Comparison of ENCODE assay signal across 11 cellular contexts in genomic region chr11:65718531-65718930, GRCh38. TPM values are rescaled to one million over a fixed set of nuclear protein-coding genes. Genes with fewer than 3 reads are reported as not detected.
A peak's percentile ranks its signal among the peaks of the same experiment; 100 is the strongest.
DNase-seq lines count a peak whose midpoint lies in the region; ATAC-seq, FAIRE-seq and TF ChIP-seq lines count a peak whose summit lies in the region.
"Had no signal": no experiment of that assay in that cellular context is flagged by ENCODE, and none has a peak within 500 bp of the region (broad histone marks: within the 10 kb centered on the region; RNA-seq: fewer than 3 reads in every experiment).

No MANE protein-coding gene starts in this region.

- BruUV-seq in Caco-2 (replicated peaks; lab: Mats Ljungman, UMichigan): no TSS peak
- BruUV-seq in GM12878 (replicated peaks; lab: Mats Ljungman, UMichigan): no TSS peak

- H3K27ac ChIP-seq in GM12878 (ENCODE audit: control insufficient read depth, insufficient read depth) (no peak overlapping the region), neural cell (ENCODE audit: low read length) (no peak overlapping the region)

- FAIRE-seq in GM12878 (lab: Jason Lieb, UNC): no peak
- FAIRE-seq: GM18507 had no signal

- no peaks in the 10 kb centered on the region for H3K9me3 Mint-ChIP-seq in Caco-2 (ENCODE audit: unreplicated experiment)

- no peak for DNase-seq in Caco-2
- no peak for DNase-seq in GM12878 (ENCODE audit: low read depth, low spot score)
- no peak for DNase-seq in hepatic stellate cell (ENCODE audit: low spot score)
- DNase-seq in left ventricle myocardium superior: no peak
- DNase-seq: cortex of kidney, NCI-H446 treated with DMSO at 0.1 percent for 48 hours, SW 1271 had no signal

- H3K9me2 ChIP-seq in Loucy (replicated peaks; ENCODE audit: low read depth, low read length) (no peaks in the 10 kb centered on the region), neural cell (ENCODE audit: insufficient read depth, low read length) (no peaks in the 10 kb centered on the region)

- peaks cover 12% of the 10 kb centered on the region for H3K36me3 ChIP-seq in Caco-2 (ENCODE audit: control insufficient read depth, insufficient read depth, low read length)
- H3K36me3 ChIP-seq in Loucy (ENCODE audit: insufficient read depth, low read length): peaks cover 48% of the 10 kb centered on the region; the same call in 1 of the 2 replicates
- peaks cover 28 to 34% of the 10 kb centered on the region in 2 experiments; a peak in 3 of 4 replicates for H3K36me3 ChIP-seq in GM12878 (ENCODE audit: control insufficient read depth in 2 of 2, insufficient read depth in 2 of 2, low read length in 1 of 2)
- H3K36me3 ChIP-seq in neural cell (ENCODE audit: insufficient read depth, low read length): peaks cover 18% of the 10 kb centered on the region

- 100% methylated on average over 4 of the region's 4 CpGs for WGBS in GM12878 (ENCODE audit: insufficient coverage, insufficient replicate concordance, low lambda C conversion rate, missing lambda C conversion rate)

- ATAC-seq in GM12878: no peak
- no peak for ATAC-seq in GM21619 (IDR thresholded peaks at IDR 0.05; ENCODE audit: unreplicated experiment)
- ATAC-seq in left ventricle myocardium superior: no peak

- peak overlapping the region; percentile 81 for H3K9ac ChIP-seq in Loucy (ENCODE audit: low read depth, low read length, poor library complexity, severe bottlenecking)
- H3K9ac ChIP-seq in GM12878 (ENCODE audit: control insufficient read depth, insufficient read depth, low read length): no peak overlapping the region
- no peak overlapping the region for H3K9ac ChIP-seq in neural cell (ENCODE audit: low read length)

- TF ChIP-seq POLR2A in GM12878 (IDR thresholded peaks at IDR 0.05; ENCODE audit: low read depth, low read length): no peak

- no peak for TF ChIP-seq CTCF in Caco-2 (IDR thresholded peaks at IDR 0.05; ENCODE audit: insufficient read depth in 1 of 2, low read depth in 1 of 2, low read length in 1 of 2, severe bottlenecking in 1 of 2, unreplicated experiment in 1 of 2)
- TF ChIP-seq CTCF in Loucy (conservative IDR thresholded peaks at IDR 0.05; ENCODE audit: low read length): no peak
- no peak for TF ChIP-seq CTCF in GM12878 (IDR thresholded peaks at IDR 0.05 in 2 of 3, conservative IDR thresholded peaks at IDR 0.05 in 1 of 3; ENCODE audit: control insufficient read depth in 2 of 3, extremely low read depth in 1 of 3, insufficient read depth in 1 of 3, low read depth in 3 of 3, low read length in 3 of 3)
- no peak for TF ChIP-seq CTCF in neural cell (IDR thresholded peaks at IDR 0.05; ENCODE audit: poor library complexity, severe bottlenecking)

- peaks cover 10% of the 10 kb centered on the region for H3K4me1 Mint-ChIP-seq in Caco-2 (ENCODE audit: low read depth, unreplicated experiment)

- TF ChIP-seq RAD21 in GM12878 (IDR thresholded peaks at IDR 0.05; ENCODE audit: insufficient read depth, low read depth, low read length) (no peak), neural cell (conservative IDR thresholded peaks at IDR 0.05) (no peak)

- TF ChIP-seq EP300 in GM12878 (IDR thresholded peaks at IDR 0.05; ENCODE audit: borderline replicate concordance in 1 of 2, control insufficient read depth in 1 of 2, low read depth in 2 of 2, low read length in 2 of 2): no peak
- TF ChIP-seq EP300 in neural cell (conservative IDR thresholded peaks at IDR 0.05; ENCODE audit: poor library complexity, severe bottlenecking): no peak

- no peak overlapping the region for H3K27ac Mint-ChIP-seq in Caco-2 (ENCODE audit: unreplicated experiment)

- peak overlapping the region; percentile 90 for H3K4me2 ChIP-seq in Loucy (ENCODE audit: low read depth, low read length, poor library complexity, severe bottlenecking)
- peak overlapping the region; percentile 75 for H3K4me2 ChIP-seq in GM12878 (ENCODE audit: control insufficient read depth, insufficient read depth)
- H3K4me2 ChIP-seq in neural cell (ENCODE audit: low read length): no peak overlapping the region

- peaks cover 28% of the 10 kb centered on the region for H4K20me1 ChIP-seq in Loucy (ENCODE audit: insufficient read depth, low read length, poor library complexity, severe bottlenecking)
- no peaks in the 10 kb centered on the region; the same call in 1 of the 2 replicates for H4K20me1 ChIP-seq in GM12878 (ENCODE audit: control insufficient read depth, insufficient read depth)
- no peaks in the 10 kb centered on the region for H4K20me1 ChIP-seq in neural cell (ENCODE audit: insufficient read depth)

- SMC1A ChIA-PET in GM12878 (lab: Charles Lee; ENCODE audit: uncharacterized antibody, unreplicated experiment): no interaction called here

- H3K9me3 ChIP-seq in Caco-2 (no peaks in the 10 kb centered on the region), Loucy (ENCODE audit: insufficient read depth, low read depth, low read length) (no peaks in the 10 kb centered on the region), GM12878 (replicated peaks; ENCODE audit: control insufficient read depth, insufficient read depth, low read length) (no peaks in the 10 kb centered on the region), neural cell (ENCODE audit: low read length) (no peaks in the 10 kb centered on the region)

- H3F3A ChIP-seq in Loucy (ENCODE audit: low read depth) (no peaks in the 10 kb centered on the region), neural cell (ENCODE audit: insufficient read depth, low read length, poor library complexity, severe bottlenecking) (no peaks in the 10 kb centered on the region)

- CTCF ChIA-PET in Caco-2 (lab: Charles Lee) (no interaction called here), GM12878 (lab: Yijun Ruan, JAX) (interaction anchor here (1.6 to 2.6 kb wide), 2 partner anchors 7 to 132 kb away, joined by 3 to 17 read pairs; partner anchors contain the start of gene KAT5)

- no peaks in the 10 kb centered on the region; the same call in 1 of the 2 replicates for H3K4me1 ChIP-seq in Caco-2
- H3K4me1 ChIP-seq in Loucy (ENCODE audit: insufficient read depth, low read length, poor library complexity, severe bottlenecking): peaks cover 18% of the 10 kb centered on the region
- H3K4me1 ChIP-seq in GM12878 (ENCODE audit: control insufficient read depth, insufficient read depth, low read length): peaks cover 12% of the 10 kb centered on the region

- in situ Hi-C loops in GM12878 (cut with MboI): no loop called here

- H3K36me3 Mint-ChIP-seq in Caco-2 (ENCODE audit: insufficient read depth, unreplicated experiment): peaks cover 74% of the 10 kb centered on the region

- H3K27me3 ChIP-seq in Caco-2 (replicated peaks; ENCODE audit: control insufficient read depth, insufficient read depth, low read length) (no peaks in the 10 kb centered on the region), Loucy (ENCODE audit: insufficient read depth, low read length, poor library complexity, severe bottlenecking) (no peaks in the 10 kb centered on the region), GM12878 (replicated peaks in 1 of 2; ENCODE audit: control insufficient read depth in 2 of 2, insufficient read depth in 2 of 2, low read length in 1 of 2) (no peaks in the 10 kb centered on the region), neural cell (ENCODE audit: insufficient read depth, low read depth, low read length) (no peaks in the 10 kb centered on the region)

- RAD21 ChIA-PET in GM12878 (lab: Charles Lee; ENCODE audit: unreplicated experiment): interaction anchor here (2.4 kb wide), 1 partner anchor 99 kb away, joined by 10 read pairs; no protein-coding TSS in a partner anchor

- POLR2A ChIA-PET in Caco-2 (lab: Charles Lee): interaction anchor here (1.4 kb wide), 1 partner anchor 140 kb away, joined by 7 read pairs; no protein-coding TSS in a partner anchor
- POLR2A ChIA-PET in GM12878 (lab: Charles Lee): interaction anchor here (0.9 to 1.1 kb wide), 2 partner anchors 64 to 95 kb away, joined by 3 to 4 read pairs; no protein-coding TSS in a partner anchor

- peaks cover 2% of the 10 kb centered on the region for H3K27me3 Mint-ChIP-seq in Caco-2 (ENCODE audit: insufficient read depth, unreplicated experiment)

- H2AFZ ChIP-seq in Loucy (ENCODE audit: low read length) (no peak overlapping the region), GM12878 (ENCODE audit: control insufficient read depth, low read depth, low read length) (no peak overlapping the region), neural cell (ENCODE audit: low read depth, low read length) (no peak overlapping the region)

- peak overlapping the region; percentile 86 for H3K4me3 Mint-ChIP-seq in Caco-2 (ENCODE audit: unreplicated experiment)

- intact Hi-C loops in Caco-2 (cut with micrococcal nuclease; ENCODE audit: unreplicated experiment): no loop called here
- intact Hi-C loops in GM12878 (cut with micrococcal nuclease; ENCODE audit: unreplicated experiment): loop anchor here (10.0 kb wide), 1 partner anchor 844 kb away; the partner anchor contains the start of gene EHD1
- intact Hi-C loops in left ventricle myocardium superior (cut with micrococcal nuclease): no loop called here

- H3K4me3 ChIP-seq in Caco-2 (ENCODE audit: low read depth, low read length) (no peak overlapping the region), Loucy (ENCODE audit: low read length, poor library complexity, severe bottlenecking) (peak overlapping the region; percentile 92), GM12878 (peak overlapping the region; percentile 94; the same call in 1 of the 2 replicates), neural cell (ENCODE audit: low read length) (peak overlapping the region; percentile 97)

- H3K79me2 ChIP-seq in Loucy (ENCODE audit: insufficient read depth, low read length) (peaks cover 48% of the 10 kb centered on the region), GM12878 (ENCODE audit: control insufficient read depth, insufficient read depth, low read length) (peaks cover 17% of the 10 kb centered on the region), neural cell (replicated peaks; ENCODE audit: insufficient read depth, low read length) (peaks cover 4% of the 10 kb centered on the region)

RNA-seq across cellular contexts. Expression of gene RNASEH2C, which starts 2.1 kb away (rescaled TPM):
- total RNA-seq in Caco-2 (2022) (66.7 and 76.4 TPM in 2 replicates), GM12878 (2014; rRNA removed) (51.9 and 57.9 TPM in 2 replicates), GM12878 (2014; rRNA removed; fragmentation: Illumina TruSeq; extraction: Trizol) (20.0 and 21.1 TPM in 2 replicates), GM12878 (2021) (110 and 111 TPM in 2 replicates), left ventricle myocardium superior (42.4 TPM)
- total RNA-seq in GM12878 (2013; cell fraction: nucleolus; rRNA removed): 36.0 and 46.3 TPM in 2 replicates
- 11.1 TPM for polyA plus RNA-seq in GM12878 (2011; ENCODE audit: low read depth)
- polyA plus RNA-seq in GM12878 (2011; rRNA removed) (20.0 and 36.8 TPM in 2 replicates), GM12878 (2014; fragmentation: Illumina TruSeq; extraction: Trizol) (7.4 and 9.7 TPM in 2 replicates), GM12878 (2014; fragmentation: Nextera tagmentation; extraction: Ambion mirVana) (10 to 100 TPM in 1 of 2 experiments, 1 to 10 TPM in 1; 5.0 to 27.1 TPM), GM12878 (2014; rRNA removed) (57.4 and 71.6 TPM in 2 replicates), GM12878 (2016; fragmentation: Nextera tagmentation; extraction: Ambion mirVana) (100 to 1,000 TPM; 141 to 160 TPM), neural cell (38.4 and 43.8 TPM in 2 replicates)
- 52.0 and 70.4 TPM in 2 replicates for polyA plus RNA-seq in GM12878 (2011; cell fraction: cytosol; rRNA removed)
- polyA plus RNA-seq in GM12878 (2011; cell fraction: nucleus; rRNA removed): 54.9 and 57.4 TPM in 2 replicates
- 35.7 and 41.7 TPM in 2 replicates for polyA plus RNA-seq in GM12878 (2012)
- 6.5 and 12.6 TPM in 2 replicates for polyA minus RNA-seq in GM12878 (2011; rRNA and poly(A)+ RNA removed)
- polyA minus RNA-seq in GM12878 (2011; cell fraction: cytosol; rRNA and poly(A)+ RNA removed): 8.0 and 10.4 TPM in 2 replicates
- polyA minus RNA-seq in GM12878 (2011; cell fraction: nucleus; rRNA and poly(A)+ RNA removed): 16.8 and 24.6 TPM in 2 replicates
- polyA minus RNA-seq in neural cell: 9.5 and 15.8 TPM in 2 replicates

RNA-seq across cellular contexts. Expression of gene KAT5, which starts 6.5 kb away (rescaled TPM):
- total RNA-seq in Caco-2 (2022): 60.2 and 70.1 TPM in 2 replicates
- total RNA-seq in GM12878 (2013; cell fraction: nucleolus; rRNA removed): 53.3 and 55.1 TPM in 2 replicates
- total RNA-seq in GM12878 (2014; rRNA removed): 46.5 and 46.6 TPM in 2 replicates
- total RNA-seq in GM12878 (2014; rRNA removed; fragmentation: Illumina TruSeq; extraction: Trizol): 35.0 and 42.2 TPM in 2 replicates
- total RNA-seq in GM12878 (2021): 53.8 and 66.1 TPM in 2 replicates
- 23.5 TPM for polyA plus RNA-seq in GM12878 (2011; ENCODE audit: low read depth)
- 25.0 and 48.6 TPM in 2 replicates for polyA plus RNA-seq in GM12878 (2011; rRNA removed)
- 42.7 and 57.2 TPM in 2 replicates for polyA plus RNA-seq in GM12878 (2011; cell fraction: cytosol; rRNA removed)
- 71.4 and 94.9 TPM in 2 replicates for polyA plus RNA-seq in GM12878 (2011; cell fraction: nucleus; rRNA removed)
- 38.9 and 57.1 TPM in 2 replicates for polyA plus RNA-seq in GM12878 (2012)
- polyA plus RNA-seq in GM12878 (2014; fragmentation: Illumina TruSeq; extraction: Trizol): 39.5 and 46.5 TPM in 2 replicates
- 10 to 100 TPM in 1 of 2 experiments, 1 to 10 TPM in 1; 3.4 to 10.2 TPM for polyA plus RNA-seq in GM12878 (2014; fragmentation: Nextera tagmentation; extraction: Ambion mirVana)
- polyA plus RNA-seq in GM12878 (2014; rRNA removed): 58.6 and 61.5 TPM in 2 replicates
- polyA plus RNA-seq in GM12878 (2016; fragmentation: Nextera tagmentation; extraction: Ambion mirVana): 10 to 100 TPM; 42.8 to 46.1 TPM
- 67.2 and 87.0 TPM in 2 replicates for polyA minus RNA-seq in GM12878 (2011; rRNA and poly(A)+ RNA removed)
- polyA minus RNA-seq in GM12878 (2011; cell fraction: cytosol; rRNA and poly(A)+ RNA removed): 23.4 and 25.8 TPM in 2 replicates
- polyA minus RNA-seq in GM12878 (2011; cell fraction: nucleus; rRNA and poly(A)+ RNA removed): 26.6 and 44.2 TPM in 2 replicates
- 102 and 109 TPM in 2 replicates for polyA plus RNA-seq in neural cell
- 59.0 and 62.1 TPM in 2 replicates for polyA minus RNA-seq in neural cell
- total RNA-seq in left ventricle myocardium superior: 50.1 TPM

RNA-seq across cellular contexts. Expression of gene RELA, which starts 55.8 kb away (rescaled TPM):
- 51.2 and 54.9 TPM in 2 replicates for total RNA-seq in Caco-2 (2022)
- total RNA-seq in GM12878 (2013; cell fraction: nucleolus; rRNA removed): 91.6 and 99.8 TPM in 2 replicates
- total RNA-seq in GM12878 (2014; rRNA removed): 28.1 and 33.6 TPM in 2 replicates
- total RNA-seq in GM12878 (2014; rRNA removed; fragmentation: Illumina TruSeq; extraction: Trizol): 15.3 and 16.8 TPM in 2 replicates
- total RNA-seq in GM12878 (2021): 51.7 and 56.4 TPM in 2 replicates
- polyA plus RNA-seq in GM12878 (2011; ENCODE audit: low read depth): 26.3 TPM
- 13.4 and 32.7 TPM in 2 replicates for polyA plus RNA-seq in GM12878 (2011; rRNA removed)
- 28.1 and 28.2 TPM in 2 replicates for polyA plus RNA-seq in GM12878 (2011; cell fraction: cytosol; rRNA removed)
- polyA plus RNA-seq in GM12878 (2011; cell fraction: nucleus; rRNA removed): 205 and 257 TPM in 2 replicates
- 60.7 and 67.5 TPM in 2 replicates for polyA plus RNA-seq in GM12878 (2012)
- 21.8 and 34.7 TPM in 2 replicates for polyA plus RNA-seq in GM12878 (2014; fragmentation: Illumina TruSeq; extraction: Trizol)
- polyA plus RNA-seq in GM12878 (2014; fragmentation: Nextera tagmentation; extraction: Ambion mirVana): 10 to 100 TPM in 1 of 2 experiments, 1 to 10 TPM in 1; 5.1 to 12.8 TPM
- 37.4 and 60.0 TPM in 2 replicates for polyA plus RNA-seq in GM12878 (2014; rRNA removed)
- polyA plus RNA-seq in GM12878 (2016; fragmentation: Nextera tagmentation; extraction: Ambion mirVana): 10 to 100 TPM; 38.1 to 42.8 TPM
- 35.8 and 49.0 TPM in 2 replicates for polyA minus RNA-seq in GM12878 (2011; rRNA and poly(A)+ RNA removed)
- polyA minus RNA-seq in GM12878 (2011; cell fraction: cytosol; rRNA and poly(A)+ RNA removed): 18.3 and 22.1 TPM in 2 replicates
- 82.5 and 108 TPM in 2 replicates for polyA minus RNA-seq in GM12878 (2011; cell fraction: nucleus; rRNA and poly(A)+ RNA removed)
- polyA plus RNA-seq in neural cell: 19.3 and 19.5 TPM in 2 replicates
- polyA minus RNA-seq in neural cell: 22.4 and 24.0 TPM in 2 replicates
- total RNA-seq in left ventricle myocardium superior: 40.1 TPM
